ENCODE assay signal across 9 cellular contexts in genomic region chr11:79076526-79077115, GRCh38.
DNase-seq lines count a peak whose midpoint lies in the region; ATAC-seq and TF ChIP-seq lines count a peak whose summit lies in the region.
"Had no signal": no experiment of that assay in that cellular context is flagged by ENCODE, and none has a peak within 500 bp of the region (broad histone marks: within the 10 kb centered on the region; RNA-seq: fewer than 3 reads in every experiment).

No MANE protein-coding gene starts in this region.

- H3K4me3 ChIP-seq in adipocyte (ENCODE audit: low read length), result no peak overlapping the region
- H3K4me3 ChIP-seq in kidney epithelial cell (ENCODE audit: low read depth, low read length), result no peak overlapping the region
- H3K4me3 ChIP-seq: BLaER1 treated with 17β-estradiol and CSF1 and Interleukin-3, amounts not matched to agents 10 nM and 100 nM had no signal

- H3K9ac ChIP-seq in adipocyte (ENCODE audit: low read length), result no peak overlapping the region
- H3K9ac ChIP-seq: BLaER1 treated with 17β-estradiol and CSF1 and Interleukin-3, amounts not matched to agents 10 nM and 100 nM had no signal

- no peaks in the 10 kb centered on the region for H3K27me3 ChIP-seq in adipocyte (replicated peaks; ENCODE audit: control insufficient read depth, insufficient read depth, low read length)
- no peaks in the 10 kb centered on the region for H3K27me3 ChIP-seq in kidney epithelial cell (ENCODE audit: control insufficient read depth, insufficient read depth, low read length)
- H3K27me3 ChIP-seq: BLaER1 treated with 17β-estradiol and CSF1 and Interleukin-3, amounts not matched to agents 10 nM and 100 nM had no signal

- TF ChIP-seq POLR2A in GM18505 (IDR thresholded peaks at IDR 0.05; ENCODE audit: borderline replicate concordance, extremely low read depth, insufficient read depth, insufficient read length), result no peak

- in situ Hi-C loops in KBM-7 (cut with MboI; ENCODE audit: low pct_unique_long_range_greater_than_20kb, low sequenced_read_pairs), result no loop called here

- peak; percentile 33 for TF ChIP-seq CTCF in kidney epithelial cell (IDR thresholded peaks at IDR 0.05; ENCODE audit: insufficient read depth, low read length, poor library complexity, severe bottlenecking)

- H3K36me3 ChIP-seq in adipocyte (ENCODE audit: control insufficient read depth, insufficient read depth, low read length, severe bottlenecking) (no peaks in the 10 kb centered on the region), kidney epithelial cell (ENCODE audit: control insufficient read depth, insufficient read depth, low read length) (no peaks in the 10 kb centered on the region)
- H3K36me3 ChIP-seq: BLaER1 treated with 17β-estradiol and CSF1 and Interleukin-3, amounts not matched to agents 10 nM and 100 nM had no signal

- peak; percentile 42 for DNase-seq in NCI-H1092 treated with DMSO at 0.1 percent for 48 hours (lab: John Stamatoyannopoulos, UW)
- DNase-seq in NCI-H1092 (lab: John Stamatoyannopoulos, UW), result no peak
- DNase-seq in KBM-7, result peak; percentile 63
- DNase-seq in adipocyte (ENCODE audit: low read depth), result peak; percentile 65
- DNase-seq in kidney epithelial cell (ENCODE audit: low read depth), result no peak
- no peak for DNase-seq in NCI-H1048 (lab: John Stamatoyannopoulos, UW)

- peaks cover 6% of the 10 kb centered on the region for H3K4me1 ChIP-seq in adipocyte (ENCODE audit: control insufficient read depth, insufficient read depth, low read length)

- H3K9me3 ChIP-seq in adipocyte (ENCODE audit: control insufficient read depth, low read length), result no peaks in the 10 kb centered on the region
- H3K9me3 ChIP-seq: BLaER1 treated with 17β-estradiol and CSF1 and Interleukin-3, amounts not matched to agents 10 nM and 100 nM had no signal

- no peak for ATAC-seq in GM18505 (IDR thresholded peaks at IDR 0.05; ENCODE audit: unreplicated experiment)
- no peak for ATAC-seq in GM18511 (IDR thresholded peaks at IDR 0.05; ENCODE audit: unreplicated experiment)

Comparison
In these comparisons a context has a peak if more than half of its experiments do, and no peak if none do; other contexts are left out.
1. DNase-seq: peak in NCI-H1092 treated with DMSO at 0.1 percent for 48 hours (single experiment), KBM-7 (single experiment) and adipocyte (single experiment); none in NCI-H1092 (single experiment), kidney epithelial cell (single experiment) and NCI-H1048 (single experiment).